In genomic region chr7:141511370-141512335, GRCh38 we compare ENCODE assay signal across 8 cellular contexts. TPM values are rescaled to one million over a fixed set of nuclear protein-coding genes. Genes with fewer than 3 reads are reported as not detected.
DNase-seq lines count a peak whose midpoint lies in the region; ATAC-seq, FAIRE-seq and TF ChIP-seq lines count a peak whose summit lies in the region.

No MANE protein-coding gene starts in this region.

- peak overlapping the region in 1 of 7 donors; percentile 35 for H3K27ac Mint-ChIP-seq in CD4-positive, alpha-beta memory T cell
- peak overlapping the region; percentile 36 for H3K27ac Mint-ChIP-seq in endodermal cell
- H3K27ac Mint-ChIP-seq in naive thymus-derived CD8-positive, alpha-beta T cell: peak overlapping the region in 1 of 10 donors; percentile 64

- no peak overlapping the region for H3K27ac ChIP-seq in CD4-positive, alpha-beta memory T cell (ENCODE audit: low read depth, low read length)
- H3K27ac ChIP-seq in endodermal cell (ENCODE audit: low read depth, low read length) (no peak overlapping the region), ascending aorta (no peak overlapping the region)

- H3K4me3 ChIP-seq in CD4-positive, alpha-beta memory T cell (ENCODE audit: low read length in 2 of 2): no peak overlapping the region
- H3K4me3 ChIP-seq in endodermal cell (ENCODE audit: low read length): no peak overlapping the region
- no peak overlapping the region for H3K4me3 ChIP-seq in ascending aorta

- 47 to 63% methylated on average over 33 to 43 of the region's 43 CpGs for WGBS in endodermal cell (ENCODE audit: insufficient coverage in 1 of 2, insufficient read length in 1 of 2), 2 experiments

- TF ChIP-seq CTCF in endodermal cell (conservative IDR thresholded peaks at IDR 0.05) (no peak), ascending aorta (IDR thresholded peaks at IDR 0.05) (no peak)

- CTCF ChIA-PET in CD4-positive, alpha-beta memory T cell (lab: Charles Lee; ENCODE audit: partially characterized antibody): interaction anchor here (0.8 kb wide), 1 partner anchor 11 kb away, joined by 3 read pairs; no protein-coding TSS in a partner anchor

- POLR2A ChIA-PET in CD4-positive, alpha-beta memory T cell (lab: Charles Lee; ENCODE audit: partially characterized antibody): no interaction called here
- POLR2A ChIA-PET in naive thymus-derived CD8-positive, alpha-beta T cell (lab: Charles Lee): no interaction called here

- H3K27me3 Mint-ChIP-seq in CD4-positive, alpha-beta memory T cell: peaks cover 41 to 44% of the 10 kb centered on the region in 2 donors
- H3K27me3 Mint-ChIP-seq in endodermal cell (ENCODE audit: insufficient read depth): peaks cover 29% of the 10 kb centered on the region
- H3K27me3 Mint-ChIP-seq in naive thymus-derived CD8-positive, alpha-beta T cell: peaks cover 44 to 74% (median 61%) of the 10 kb centered on the region in 5 donors

- no peak for DNase-seq in CD4-positive, alpha-beta memory T cell
- DNase-seq in NCI-H526 (lab: John Stamatoyannopoulos, UW) (peak; percentile 71 to 85), endodermal cell (peak; percentile 80), urothelium cell line (ENCODE audit: low spot score) (no peak), ascending aorta (ENCODE audit: low spot score in 2 of 2) (no peak), GOT3 (lab: John Stamatoyannopoulos, UW) (no peak)
- DNase-seq in naive thymus-derived CD8-positive, alpha-beta T cell: peak in 2 of 10 donors; percentile 5 to 59

- no peaks in the 10 kb centered on the region for H3K9me3 ChIP-seq in CD4-positive, alpha-beta memory T cell (ENCODE audit: control insufficient read depth in 1 of 2, low read length in 2 of 2)
- H3K9me3 ChIP-seq in endodermal cell (ENCODE audit: control insufficient read depth, low read length): no peaks in the 10 kb centered on the region
- no peaks in the 10 kb centered on the region for H3K9me3 ChIP-seq in ascending aorta

- no peak overlapping the region for H3K9ac ChIP-seq in endodermal cell (ENCODE audit: extremely low read depth, low read length, poor library complexity, severe bottlenecking)

- no peaks in the 10 kb centered on the region for H3K36me3 Mint-ChIP-seq in CD4-positive, alpha-beta memory T cell
- H3K36me3 Mint-ChIP-seq in endodermal cell (ENCODE audit: low read depth): peaks cover 3% of the 10 kb centered on the region
- H3K36me3 Mint-ChIP-seq in naive thymus-derived CD8-positive, alpha-beta T cell: peaks cover 0 to 9% (median 3%) of the 10 kb centered on the region in 3 donors

- peak overlapping the region; percentile 68 to 81 (median 80) for H3K4me3 Mint-ChIP-seq in CD4-positive, alpha-beta memory T cell
- H3K4me3 Mint-ChIP-seq in endodermal cell: peak overlapping the region; percentile 60
- H3K4me3 Mint-ChIP-seq in naive thymus-derived CD8-positive, alpha-beta T cell: peak overlapping the region; percentile 60 to 84 (median 77)

- peaks cover 4% of the 10 kb centered on the region for H3K4me1 ChIP-seq in CD4-positive, alpha-beta memory T cell (ENCODE audit: insufficient read depth, low read length)
- H3K4me1 ChIP-seq in endodermal cell (ENCODE audit: control insufficient read depth, insufficient read depth, low read length): no peaks in the 10 kb centered on the region
- no peaks in the 10 kb centered on the region for H3K4me1 ChIP-seq in ascending aorta

- H3K9me3 Mint-ChIP-seq in CD4-positive, alpha-beta memory T cell: peaks cover 2 to 10% (median 8%) of the 10 kb centered on the region in 8 donors
- peaks cover 3% of the 10 kb centered on the region for H3K9me3 Mint-ChIP-seq in endodermal cell
- peaks cover 0 to 11% (median 5%) of the 10 kb centered on the region in 9 donors for H3K9me3 Mint-ChIP-seq in naive thymus-derived CD8-positive, alpha-beta T cell

- intact Hi-C loops in CD4-positive, alpha-beta memory T cell (cut with micrococcal nuclease): no loop called here
- intact Hi-C loops in ascending aorta (cut with DNase I): no loop called here

- no peaks in the 10 kb centered on the region for H3K36me3 ChIP-seq in CD4-positive, alpha-beta memory T cell (ENCODE audit: insufficient read depth, low read length)
- no peaks in the 10 kb centered on the region for H3K36me3 ChIP-seq in endodermal cell (ENCODE audit: control insufficient read depth, insufficient read depth, low read length)
- H3K36me3 ChIP-seq in ascending aorta: no peaks in the 10 kb centered on the region

- peak in 1 of 2 donors; percentile 25 for ATAC-seq in naive thymus-derived CD8-positive, alpha-beta T cell
- no peak for ATAC-seq in HG03159 (IDR thresholded peaks at IDR 0.05; ENCODE audit: unreplicated experiment)

- peaks cover 7 to 16% (median 11%) of the 10 kb centered on the region in 4 donors for H3K4me1 Mint-ChIP-seq in CD4-positive, alpha-beta memory T cell
- H3K4me1 Mint-ChIP-seq in endodermal cell: peaks cover 7% of the 10 kb centered on the region
- peaks cover 9 to 24% (median 16%) of the 10 kb centered on the region in 4 donors for H3K4me1 Mint-ChIP-seq in naive thymus-derived CD8-positive, alpha-beta T cell

- peaks cover 7% of the 10 kb centered on the region for H3K27me3 ChIP-seq in CD4-positive, alpha-beta memory T cell (ENCODE audit: insufficient read depth, low read length)
- peaks cover 17% of the 10 kb centered on the region for H3K27me3 ChIP-seq in endodermal cell (ENCODE audit: control insufficient read depth, insufficient read depth, low read length, poor library complexity, severe bottlenecking)
- no peaks in the 10 kb centered on the region for H3K27me3 ChIP-seq in ascending aorta

- no peak for FAIRE-seq in urothelium cell line (lab: Jason Lieb, UNC)

RNA-seq across cellular contexts. Expression of gene AGK, which starts 39.6 kb away (rescaled TPM):
- total RNA-seq in CD4-positive, alpha-beta memory T cell: 10 to 100 TPM; 28.1 to 30.0 TPM
- 10 to 100 TPM; 28.5 to 33.8 TPM for polyA plus RNA-seq in CD4-positive, alpha-beta memory T cell
- total RNA-seq in endodermal cell: 10 to 100 TPM; 30.2 to 41.7 TPM
- 36.3 TPM for polyA plus RNA-seq in endodermal cell (2013, experiment 1 of 2)
- 30.4 TPM for polyA plus RNA-seq in endodermal cell (2013, experiment 2 of 2)
- total RNA-seq in naive thymus-derived CD8-positive, alpha-beta T cell: 10 to 100 TPM; 26.3 to 26.7 TPM
- 10 to 100 TPM; 23.3 to 29.3 (median 25.6) TPM for polyA plus RNA-seq in naive thymus-derived CD8-positive, alpha-beta T cell
- 16.1 TPM for total RNA-seq in ascending aorta

Comparison
In these comparisons a context has a peak if more than half of its experiments do, and no peak if none do; other contexts are left out.
1. DNase-seq: peak in NCI-H526 (2 of 2) and endodermal cell (single experiment); none in CD4-positive, alpha-beta memory T cell (0 of 5), urothelium cell line (single experiment), ascending aorta (0 of 2) and GOT3 (single experiment).
2. Peak in every context shown above with its lines, with median percentiles within 50 percentile points of each other: H3K4me3 Mint-ChIP-seq.